ENCODE assay signal across 8 cellular contexts in genomic region chr9:36074870-36075532, GRCh38. TPM values are rescaled to one million over a fixed set of nuclear protein-coding genes. Genes with fewer than 3 reads are reported as not detected.
DNase-seq lines count a peak whose midpoint lies in the region; ATAC-seq and TF ChIP-seq lines count a peak whose summit lies in the region.

No MANE protein-coding gene starts in this region.

- DNase-seq in NCI-H1694 treated with DMSO at 0.1 percent for 48 hours (lab: John Stamatoyannopoulos, UW) (peak; percentile 92), dedifferentiated amniotic fluid mesenchymal stem cell (ENCODE audit: extremely low spot score) (peak; percentile 94), lung (ENCODE audit: low spot score) (peak; percentile 75), ureter (ENCODE audit: low spot score) (peak; percentile 90), GM10266 (ENCODE audit: extremely low spot score) (no peak), activated gamma-delta T cell treated with Interleukin-2 at 50 U/mL for 16 hours (no peak)
- DNase-seq in naive thymus-derived CD8-positive, alpha-beta T cell, result no peak
- no peak for DNase-seq in activated CD4-positive, alpha-beta T cell treated with anti-CD3 and anti-CD28 coated beads for 1 hour

- no peak overlapping the region for H3K4me3 ChIP-seq in lung

- no peak overlapping the region for H3K27ac ChIP-seq in lung (ENCODE audit: low read depth in 1 of 2, low read length in 1 of 2)

- H3K9me3 ChIP-seq in lung (ENCODE audit: control insufficient read depth in 2 of 2, insufficient read depth in 1 of 2, low read length in 1 of 2), result no peaks in the 10 kb centered on the region

- no peak overlapping the region for H3K4me3 Mint-ChIP-seq in naive thymus-derived CD8-positive, alpha-beta T cell

- POLR2A ChIA-PET in naive thymus-derived CD8-positive, alpha-beta T cell (lab: Charles Lee), result interaction anchor here (0.6 kb wide), 1 partner anchor 20 kb away, joined by 3 read pairs; no protein-coding TSS in a partner anchor

- WGBS in lung, 2 donors, result 22 to 50% methylated on average over 2 of the region's 2 CpGs

- H3K36me3 Mint-ChIP-seq in naive thymus-derived CD8-positive, alpha-beta T cell, result peaks cover 0 to 15% (median 4%) of the 10 kb centered on the region in 3 donors

- TF ChIP-seq CTCF in lung (IDR thresholded peaks at IDR 0.05; ENCODE audit: control extremely low read depth, extremely low read depth), result no peak
- no peak for TF ChIP-seq CTCF in GM10266 (IDR thresholded peaks at IDR 0.05; ENCODE audit: control insufficient read depth, insufficient read depth, low read depth, missing control alignments)

- no peaks in the 10 kb centered on the region for H3K27me3 ChIP-seq in lung (ENCODE audit: control insufficient read depth, insufficient read depth)

- peaks cover 0 to 3% of the 10 kb centered on the region in 2 donors for H3K36me3 ChIP-seq in lung (ENCODE audit: control insufficient read depth in 2 of 2, insufficient read depth in 2 of 2, low read length in 2 of 2)

- peaks cover 0 to 8% of the 10 kb centered on the region in 2 donors for H3K4me1 ChIP-seq in lung (ENCODE audit: control insufficient read depth in 2 of 2, insufficient read depth in 2 of 2, low read length in 2 of 2)

- H3K4me1 Mint-ChIP-seq in naive thymus-derived CD8-positive, alpha-beta T cell, result peaks cover 0 to 4% (median 0%) of the 10 kb centered on the region in 4 donors

- no peak overlapping the region for H3K27ac Mint-ChIP-seq in naive thymus-derived CD8-positive, alpha-beta T cell

- H3K27me3 Mint-ChIP-seq in naive thymus-derived CD8-positive, alpha-beta T cell, result no peaks in the 10 kb centered on the region

- H3K9me3 Mint-ChIP-seq in naive thymus-derived CD8-positive, alpha-beta T cell, result no peaks in the 10 kb centered on the region

- peak; percentile 41 for ATAC-seq in lung (ENCODE audit: insufficient read depth, low FRiP score)
- no peak for ATAC-seq in naive thymus-derived CD8-positive, alpha-beta T cell

RNA-seq across cellular contexts. Expression of gene RECK, which starts 38.3 kb away (rescaled TPM):
- total RNA-seq in lung (10 to 100 TPM; 16.0 to 19.3 TPM), ureter (10.3 TPM)
- polyA plus RNA-seq in lung, result 1 to 10 TPM; 4.5 to 8.1 TPM
- total RNA-seq in naive thymus-derived CD8-positive, alpha-beta T cell, result 10 to 100 TPM in 1 of 2 experiments, 1 to 10 TPM in 1; 9.8 to 12.1 TPM
- 10 to 100 TPM; 13.2 to 14.8 (median 13.5) TPM for polyA plus RNA-seq in naive thymus-derived CD8-positive, alpha-beta T cell

Comparison
In these comparisons a context has a peak if more than half of its experiments do, and no peak if none do; other contexts are left out.
1. DNase-seq: peak in NCI-H1694 treated with DMSO at 0.1 percent for 48 hours (single experiment), dedifferentiated amniotic fluid mesenchymal stem cell (single experiment), lung (single experiment) and ureter (single experiment); none in naive thymus-derived CD8-positive, alpha-beta T cell (0 of 10), activated CD4-positive, alpha-beta T cell treated with anti-CD3 and anti-CD28 coated beads for 1 hour (single experiment), GM10266 (single experiment) and activated gamma-delta T cell treated with Interleukin-2 at 50 U/mL for 16 hours (single experiment).